26 cellular contexts compared by ENCODE assay signal in the genomic region with DNA sequence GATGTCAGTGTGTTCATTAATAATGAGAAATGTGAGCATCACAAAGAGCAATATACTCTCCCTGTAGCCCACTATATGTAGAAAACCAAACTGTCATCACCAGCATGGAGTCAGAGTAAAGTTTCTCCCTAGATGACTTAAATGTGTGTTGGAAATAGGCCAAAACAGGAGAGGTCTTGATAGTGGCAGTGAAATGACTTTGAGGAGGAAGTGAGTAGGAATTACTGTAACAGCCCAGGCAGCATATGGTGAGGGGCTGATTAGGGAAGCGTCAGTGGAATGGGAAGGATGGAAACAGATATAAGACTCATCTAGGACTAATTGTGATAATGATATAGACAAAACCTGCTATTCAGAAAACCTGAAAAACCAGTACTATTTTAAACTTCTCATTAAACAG.
A peak's percentile ranks its signal among the peaks of the same experiment; 100 is the strongest.
DNase-seq lines count a peak whose midpoint lies in the region; ATAC-seq, FAIRE-seq and TF ChIP-seq lines count a peak whose summit lies in the region.
"Had no signal": no experiment of that assay in that cellular context is flagged by ENCODE, and none has a peak within 500 bp of the region (broad histone marks: within the 10 kb centered on the region; RNA-seq: fewer than 3 reads in every experiment).

No MANE protein-coding gene starts in this region.

- H3K27me3 ChIP-seq in endothelial cell of umbilical vein (ENCODE audit: control insufficient read depth in 2 of 2, insufficient read depth in 2 of 2, low read length in 2 of 2): no peaks in the 10 kb centered on the region
- H3K27me3 ChIP-seq: ascending aorta, gastroesophageal sphincter, ovary, SJSA1, uterus had no signal

- CTCF ChIA-PET in endothelial cell of umbilical vein (lab: Charles Lee): no interaction called here

- no peak overlapping the region for H3K9ac ChIP-seq in endothelial cell of umbilical vein (replicated peaks; ENCODE audit: extremely low read depth, insufficient read depth, low read length)

- dilution Hi-C loops in endothelial cell of umbilical vein (cut with MboI; ENCODE audit: extremely low pct_ligation_motif_present, low sequenced_read_pairs): no loop called here

- no peak overlapping the region for H3K27ac ChIP-seq in endothelial cell of umbilical vein (ENCODE audit: insufficient read depth, low read depth, low read length)
- H3K27ac ChIP-seq: 22Rv1, ascending aorta, esophagus squamous epithelium, gastroesophageal sphincter, ovary, SJSA1, uterus had no signal

- H3K9me1 ChIP-seq in endothelial cell of umbilical vein (replicated peaks; ENCODE audit: control insufficient read depth, extremely low read depth, insufficient read depth, low read length): no peaks in the 10 kb centered on the region

- peaks cover 4% of the 10 kb centered on the region for H3K4me1 ChIP-seq in endothelial cell of umbilical vein (ENCODE audit: control insufficient read depth, extremely low read depth, insufficient read depth, low read length)
- H3K4me1 ChIP-seq: ascending aorta, esophagus squamous epithelium, SJSA1, uterus had no signal

- no peak for ATAC-seq in GM19351 (IDR thresholded peaks at IDR 0.05; ENCODE audit: unreplicated experiment)
- ATAC-seq: activated CD4-positive, CD25-positive, alpha-beta regulatory T cell treated with anti-CD3 and anti-CD28 coated beads, Interleukin-2, amount 50 U/mL, for 24 hours; activated T-cell treated with anti-CD3 and anti-CD28 coated beads, Interleukin-2, amount 50 U/mL, for 72 hours; gastroesophageal sphincter; HepG2; naive thymus-derived CD8-positive, alpha-beta T cell; right cardiac atrium had no signal

- POLR2A ChIA-PET in endothelial cell of umbilical vein (lab: Charles Lee): no interaction called here

- DNase-seq in DMS 273 (lab: John Stamatoyannopoulos, UW; ENCODE audit: unreplicated experiment) (peak; percentile 48), DMS 273 treated with DMSO at 0.1 percent for 48 hours (lab: John Stamatoyannopoulos, UW) (no peak), NCI-H1105 treated with DMSO at 0.1 percent for 48 hours (lab: John Stamatoyannopoulos, UW) (peak; percentile 31), OCI-M1 (lab: John Stamatoyannopoulos, UW) (peak; percentile 51), endothelial cell of umbilical vein (ENCODE audit: low read depth, low spot score) (peak; percentile 36), COLO829 (ENCODE audit: low spot score) (no peak)
- DNase-seq in activated CD4-positive, CD25-positive, alpha-beta regulatory T cell treated with anti-CD3 and anti-CD28 coated beads, Interleukin-2, amount 50 U/mL, for 72 hours: no peak
- DNase-seq: activated naive CD4-positive, alpha-beta T cell treated with anti-CD3 and anti-CD28 coated beads, Interleukin-2, amount 50 U/mL, for 16 hours; activated T-cell treated with anti-CD3 and anti-CD28 coated beads, Interleukin-2, amount 50 U/mL, for 72 hours; COR-L47; effector memory CD4-positive, alpha-beta T cell; esophagus squamous epithelium; naive thymus-derived CD8-positive, alpha-beta T cell; NCI-H774; ovary; right cardiac atrium; substantia nigra; T-helper 2 cell; uterus had no signal

- H3K36me3 ChIP-seq in endothelial cell of umbilical vein (ENCODE audit: control insufficient read depth in 2 of 2, extremely low read depth in 1 of 2, insufficient read depth in 2 of 2, low read length in 2 of 2): no peaks in the 10 kb centered on the region
- H3K36me3 ChIP-seq: ascending aorta, esophagus squamous epithelium, gastroesophageal sphincter, ovary, SJSA1, uterus had no signal

- no peak overlapping the region for H3K4me2 ChIP-seq in endothelial cell of umbilical vein (ENCODE audit: insufficient read depth, low read length)

- H3K4me3 ChIP-seq in endothelial cell of umbilical vein (replicated peaks in 1 of 3; ENCODE audit: insufficient read depth in 1 of 3, low read depth in 1 of 3, low read length in 3 of 3): no peak overlapping the region
- H3K4me3 ChIP-seq: ascending aorta, esophagus squamous epithelium, gastroesophageal sphincter, ovary, SJSA1, uterus had no signal

- H3K79me2 ChIP-seq in endothelial cell of umbilical vein (ENCODE audit: control insufficient read depth, insufficient read depth, low read length): no peaks in the 10 kb centered on the region

- peak; percentile 84 for FAIRE-seq in endothelial cell of umbilical vein (lab: Jason Lieb, UNC)
- FAIRE-seq: HepG2 had no signal

- H2AFZ ChIP-seq in endothelial cell of umbilical vein (ENCODE audit: low read depth, low read length): no peak overlapping the region

- intact Hi-C loops in endothelial cell of umbilical vein (cut with micrococcal nuclease): no loop called here

- no peak for TF ChIP-seq POLR2A in endothelial cell of umbilical vein (IDR thresholded peaks at IDR 0.05; ENCODE audit: low read depth, low read length)

- TF ChIP-seq CTCF in endothelial cell of umbilical vein (IDR thresholded peaks at IDR 0.05; ENCODE audit: extremely low read depth in 1 of 2, insufficient read depth in 1 of 2, low read depth in 1 of 2, low read length in 2 of 2): no peak

- BruUV-seq in endothelial cell of umbilical vein (replicated peaks; lab: Mats Ljungman, UMichigan): no TSS peak

- H4K20me1 ChIP-seq in endothelial cell of umbilical vein (replicated peaks; ENCODE audit: control insufficient read depth, extremely low read depth, insufficient read depth, low read length): no peaks in the 10 kb centered on the region

- H3K9me3 ChIP-seq in endothelial cell of umbilical vein (replicated peaks; ENCODE audit: control insufficient read depth, insufficient read depth, low read length): no peaks in the 10 kb centered on the region
- H3K9me3 ChIP-seq: ascending aorta, esophagus squamous epithelium, gastroesophageal sphincter, ovary, SJSA1, uterus had no signal

TF ChIP-seq in endothelial cell of umbilical vein, 7 proteins besides CTCF, POLR2A, EP300 and RAD21:
- TF ChIP-seq EZH2 (IDR thresholded peaks at IDR 0.05; ENCODE audit: borderline replicate concordance, low read depth, low read length, severe bottlenecking) (no peak), GATA2 (IDR thresholded peaks at IDR 0.05; ENCODE audit: insufficient read depth, insufficient read length, low read depth, low read length) (peak; percentile 59), JUN (IDR thresholded peaks at IDR 0.05; ENCODE audit: borderline replicate concordance, insufficient read depth, insufficient read length, low read depth) (no peak), POLR2AphosphoS5 (IDR thresholded peaks at IDR 0.05; ENCODE audit: insufficient read depth, low read depth, low read length) (no peak), FOS (IDR thresholded peaks at IDR 0.05; ENCODE audit: borderline replicate concordance, insufficient read depth, low read length) (peak; percentile 16), MYC (IDR thresholded peaks at IDR 0.05; ENCODE audit: low read depth, low read length) (no peak)
- TF ChIP-seq, protein P1, sequence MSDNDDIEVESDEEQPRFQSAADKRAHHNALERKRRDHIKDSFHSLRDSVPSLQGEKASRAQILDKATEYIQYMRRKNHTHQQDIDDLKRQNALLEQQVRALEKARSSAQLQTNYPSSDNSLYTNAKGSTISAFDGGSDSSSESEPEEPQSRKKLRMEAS (IDR thresholded peaks at IDR 0.05; ENCODE audit: insufficient read depth, insufficient read length): no peak

Comparison
In these comparisons a context has a peak if more than half of its experiments do, and no peak if none do; other contexts are left out.
1. DNase-seq: peak in DMS 273 (single experiment), NCI-H1105 treated with DMSO at 0.1 percent for 48 hours (single experiment), OCI-M1 (single experiment) and endothelial cell of umbilical vein (single experiment); none in DMS 273 treated with DMSO at 0.1 percent for 48 hours (single experiment), COLO829 (single experiment) and activated CD4-positive, CD25-positive, alpha-beta regulatory T cell treated with anti-CD3 and anti-CD28 coated beads, Interleukin-2, amount 50 U/mL, for 72 hours (single experiment).